Comparison of ENCODE assay signal across 1 cellular context in the genomic region with DNA sequence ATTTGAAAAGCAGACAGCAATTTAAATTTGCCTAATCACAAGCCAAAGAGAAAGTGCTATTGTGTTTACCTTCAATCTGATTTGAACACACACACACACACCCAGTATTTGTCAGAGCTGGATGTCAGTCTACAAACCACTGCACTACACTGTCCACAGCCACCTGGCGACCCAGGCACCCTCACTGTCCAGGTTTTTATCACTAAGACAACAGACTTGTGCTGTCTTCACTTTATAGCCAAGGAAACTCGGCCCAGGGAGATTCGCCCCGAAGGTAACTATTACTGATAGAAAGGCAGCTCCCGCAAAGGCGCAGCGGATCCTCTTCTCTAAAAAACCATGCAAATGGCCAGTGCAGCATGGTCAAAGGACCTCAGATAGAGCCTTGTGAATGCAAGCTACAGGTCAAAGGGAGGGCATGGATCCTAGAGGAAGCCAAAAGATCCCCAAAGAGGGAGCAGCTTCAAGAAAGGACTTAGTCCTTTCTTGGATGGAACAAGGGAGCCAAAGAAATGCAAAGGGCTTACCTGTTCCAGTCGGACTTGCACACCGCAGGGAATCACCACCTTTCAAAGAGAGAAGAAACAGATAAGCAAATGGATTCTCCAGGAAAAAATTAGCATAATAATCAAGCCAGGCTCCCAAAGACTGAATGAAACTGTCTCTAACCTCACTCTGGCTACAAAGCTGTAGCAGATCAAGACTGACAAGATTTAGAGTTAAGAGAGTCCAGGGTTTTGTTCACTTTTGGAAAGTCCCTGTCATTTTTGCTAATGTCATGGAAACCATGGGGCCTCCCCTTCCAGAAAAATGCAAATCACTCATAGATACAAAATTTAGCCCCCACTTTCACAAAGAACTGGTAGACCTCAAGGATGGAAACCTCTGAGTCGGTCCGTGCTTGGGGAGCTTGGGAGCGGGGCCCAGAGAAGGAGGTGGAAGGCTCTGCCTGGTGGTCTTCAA.
TF ChIP-seq lines count a peak whose summit lies in the region.

No MANE protein-coding gene starts in this region.

TF ChIP-seq in WTC11, 78 proteins besides CTCF, POLR2A, EP300 and RAD21 (continued from another document):
- TF ChIP-seq, protein P1, sequence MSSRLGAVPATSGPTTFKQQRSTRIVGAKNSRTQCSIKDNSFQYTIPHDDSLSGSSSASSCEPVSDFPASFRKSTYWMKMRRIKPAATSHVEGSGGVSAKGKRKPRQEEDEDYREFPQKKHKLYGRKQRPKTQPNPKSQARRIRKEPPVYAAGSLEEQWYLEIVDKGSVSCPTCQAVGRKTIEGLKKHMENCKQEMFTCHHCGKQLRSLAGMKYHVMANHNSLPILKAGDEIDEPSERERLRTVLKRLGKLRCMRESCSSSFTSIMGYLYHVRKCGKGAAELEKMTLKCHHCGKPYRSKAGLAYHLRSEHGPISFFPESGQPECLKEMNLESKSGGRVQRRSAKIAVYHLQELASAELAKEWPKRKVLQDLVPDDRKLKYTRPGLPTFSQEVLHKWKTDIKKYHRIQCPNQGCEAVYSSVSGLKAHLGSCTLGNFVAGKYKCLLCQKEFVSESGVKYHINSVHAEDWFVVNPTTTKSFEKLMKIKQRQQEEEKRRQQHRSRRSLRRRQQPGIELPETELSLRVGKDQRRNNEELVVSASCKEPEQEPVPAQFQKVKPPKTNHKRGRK (CRISPR knock-in tag; IDR thresholded peaks at IDR 0.05; ENCODE audit: borderline replicate concordance), result no peak
- TF ChIP-seq MYBL2 (CRISPR knock-in tag; IDR thresholded peaks at IDR 0.05), result no peak
TF ChIP-seq in WTC11: peak in this region for 7.
